ENCODE assay signal across 20 cellular contexts in the genomic region with DNA sequence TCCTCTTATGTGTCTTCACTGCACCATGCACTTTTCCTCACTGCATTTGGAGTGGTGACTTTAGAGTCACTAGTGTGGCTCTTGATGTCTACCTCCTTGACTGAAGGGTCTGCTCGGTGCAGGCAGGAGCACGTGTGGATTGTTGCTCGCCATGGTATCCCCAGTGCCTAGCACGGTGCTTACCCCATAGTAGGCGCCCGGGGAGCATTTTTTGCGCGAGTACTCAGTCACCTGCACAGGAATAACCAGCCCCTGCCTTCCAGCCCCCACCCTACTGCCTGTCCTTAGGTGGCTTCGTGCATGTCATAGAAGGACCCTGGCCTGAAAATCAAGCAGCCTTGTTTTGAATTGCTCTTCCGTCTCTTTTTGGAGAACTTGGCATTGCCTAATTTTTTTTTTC. TPM values are rescaled to one million over a fixed set of nuclear protein-coding genes. Genes with fewer than 3 reads are reported as not detected.
DNase-seq lines count a peak whose midpoint lies in the region; ATAC-seq and TF ChIP-seq lines count a peak whose summit lies in the region.
"Had no signal": no experiment of that assay in that cellular context is flagged by ENCODE, and none has a peak within 500 bp of the region (broad histone marks: within the 10 kb centered on the region; RNA-seq: fewer than 3 reads in every experiment).

No MANE protein-coding gene starts in this region.

- POLR2A ChIA-PET in CD8-positive, alpha-beta T cell (lab: Charles Lee), result interaction anchor here (1.7 kb wide), 1 partner anchor 96 kb away, joined by 5 read pairs; no protein-coding TSS in a partner anchor
- POLR2A ChIA-PET in activated CD4-positive, alpha-beta memory T cell treated with anti-CD3 and anti-CD28 coated beads for 36 hours (lab: Charles Lee), result interaction anchor here (2.0 kb wide), 1 partner anchor 95 kb away, joined by 5 read pairs; the partner anchor contains the start of gene HS3ST3B1
- POLR2A ChIA-PET in naive thymus-derived CD4-positive, alpha-beta T cell (lab: Charles Lee), result interaction anchor here (0.6 to 4.8 kb wide), 4 partner anchors 8 to 97 kb away, joined by 3 to 41 read pairs (median 4); partner anchors contain the start of gene HS3ST3B1

- H3K79me1 ChIP-seq in neuronal stem cell (ENCODE audit: low read depth, low read length), result no peaks in the 10 kb centered on the region

- DNase-seq in activated T-cell treated with anti-CD3 and anti-CD28 coated beads, Interleukin-2, amount 50 U/mL, for 72 hours, result no peak
- DNase-seq in activated T-cell treated with anti-CD3 and anti-CD28 coated beads for 4 hours (no peak), MM.1S (no peak), neuronal stem cell (ENCODE audit: low spot score) (no peak)
- DNase-seq in CD8-positive, alpha-beta T cell, result no peak
- no peak for DNase-seq in activated CD4-positive, alpha-beta memory T cell treated with anti-CD3 and anti-CD28 coated beads for 36 hours
- no peak for DNase-seq in naive thymus-derived CD4-positive, alpha-beta T cell
- DNase-seq: cortex of kidney, DMS79, hippocampal formation, islet precursor cell, Karpas-422 had no signal

- H3K36me3 ChIP-seq in CD8-positive, alpha-beta T cell (ENCODE audit: insufficient read depth, low read length), result peaks cover 4% of the 10 kb centered on the region
- H3K36me3 ChIP-seq in naive thymus-derived CD4-positive, alpha-beta T cell (ENCODE audit: control insufficient read depth in 2 of 3, insufficient read depth in 3 of 3, low read length in 3 of 3), result peaks cover 0 to 19% (median 0%) of the 10 kb centered on the region in 3 experiments
- H3K36me3 ChIP-seq in MM.1S (replicated peaks; ENCODE audit: insufficient read depth, low read length), result no peaks in the 10 kb centered on the region
- H3K36me3 ChIP-seq in neuronal stem cell (replicated peaks in 1 of 2; ENCODE audit: control insufficient read depth in 2 of 2, insufficient read depth in 2 of 2, low read length in 2 of 2), result peaks cover 6 to 28% of the 10 kb centered on the region in 2 donors

- H3K9me3 Mint-ChIP-seq in activated T-cell treated with anti-CD3 and anti-CD28 coated beads, Interleukin-2, amount 50 U/mL, for 72 hours, result no peaks in the 10 kb centered on the region
- no peaks in the 10 kb centered on the region for H3K9me3 Mint-ChIP-seq in CD8-positive, alpha-beta T cell
- H3K9me3 Mint-ChIP-seq in activated CD4-positive, alpha-beta memory T cell treated with anti-CD3 and anti-CD28 coated beads for 36 hours, result no peaks in the 10 kb centered on the region
- H3K9me3 Mint-ChIP-seq in naive thymus-derived CD4-positive, alpha-beta T cell, result peaks cover 0 to 2% (median 0%) of the 10 kb centered on the region in 11 donors
- H3K9me3 Mint-ChIP-seq: memory B cell, nephron had no signal

- H3K4me2 ChIP-seq in MM.1S (ENCODE audit: low read depth, low read length), result no peak overlapping the region
- no peak overlapping the region for H3K4me2 ChIP-seq in neuronal stem cell (ENCODE audit: insufficient read depth, low read length, poor library complexity, severe bottlenecking)

- CTCF ChIA-PET in CD8-positive, alpha-beta T cell (lab: Charles Lee), result no interaction called here
- CTCF ChIA-PET in activated CD4-positive, alpha-beta memory T cell treated with anti-CD3 and anti-CD28 coated beads for 36 hours (lab: Charles Lee), result interaction anchor here (0.6 to 1.3 kb wide), 5 partner anchors 86 to 132 kb away, joined by 3 read pairs; partner anchors contain the start of gene HS3ST3B1
- CTCF ChIA-PET in naive thymus-derived CD4-positive, alpha-beta T cell (lab: Charles Lee), result no interaction called here

- H3K18ac ChIP-seq in neuronal stem cell (ENCODE audit: low read length), result no peak overlapping the region

- H2AFZ ChIP-seq in MM.1S (ENCODE audit: low read length) (no peak overlapping the region), neuronal stem cell (ENCODE audit: low read length) (no peak overlapping the region)

- no peak for ATAC-seq in activated T-cell treated with anti-CD3 and anti-CD28 coated beads, Interleukin-2, amount 50 U/mL, for 72 hours (replicated peaks in 1 of 2)
- no peak for ATAC-seq in CD8-positive, alpha-beta T cell
- no peak for ATAC-seq in naive thymus-derived CD4-positive, alpha-beta T cell
- ATAC-seq in HG03108 (IDR thresholded peaks at IDR 0.05; ENCODE audit: unreplicated experiment), result no peak

- peak overlapping the region; percentile 78 to 85 for H3K4me3 Mint-ChIP-seq in activated T-cell treated with anti-CD3 and anti-CD28 coated beads, Interleukin-2, amount 50 U/mL, for 72 hours
- H3K4me3 Mint-ChIP-seq in CD8-positive, alpha-beta T cell, result peak overlapping the region; percentile 52
- H3K4me3 Mint-ChIP-seq in activated CD4-positive, alpha-beta memory T cell treated with anti-CD3 and anti-CD28 coated beads for 36 hours, result peak overlapping the region; percentile 50
- H3K4me3 Mint-ChIP-seq in naive thymus-derived CD4-positive, alpha-beta T cell, result peak overlapping the region; percentile 29 to 72 (median 64)
- H3K4me3 Mint-ChIP-seq: memory B cell, nephron had no signal

- H3K23ac ChIP-seq in neuronal stem cell (ENCODE audit: low read depth, low read length, poor library complexity), result no peak overlapping the region

- peaks cover 87% of the 10 kb centered on the region for H3K4me1 Mint-ChIP-seq in activated T-cell treated with anti-CD3 and anti-CD28 coated beads, Interleukin-2, amount 50 U/mL, for 72 hours (ENCODE audit: low read depth)
- peaks cover 68% of the 10 kb centered on the region for H3K4me1 Mint-ChIP-seq in CD8-positive, alpha-beta T cell (ENCODE audit: low read depth)
- H3K4me1 Mint-ChIP-seq in activated CD4-positive, alpha-beta memory T cell treated with anti-CD3 and anti-CD28 coated beads for 36 hours (ENCODE audit: low read depth), result peaks cover 72% of the 10 kb centered on the region
- H3K4me1 Mint-ChIP-seq in naive thymus-derived CD4-positive, alpha-beta T cell, result peaks cover 60 to 82% (median 69%) of the 10 kb centered on the region in 7 donors
- H3K4me1 Mint-ChIP-seq: memory B cell had no signal

- H3K27me3 ChIP-seq in CD8-positive, alpha-beta T cell (ENCODE audit: insufficient read depth, low read length), result no peaks in the 10 kb centered on the region
- no peaks in the 10 kb centered on the region for H3K27me3 ChIP-seq in naive thymus-derived CD4-positive, alpha-beta T cell (ENCODE audit: control insufficient read depth in 2 of 2, insufficient read depth in 2 of 2, low read length in 2 of 2)
- H3K27me3 ChIP-seq in MM.1S (replicated peaks; ENCODE audit: insufficient read depth, low read length), result no peaks in the 10 kb centered on the region
- no peaks in the 10 kb centered on the region for H3K27me3 ChIP-seq in neuronal stem cell (ENCODE audit: control insufficient read depth in 3 of 3, insufficient read depth in 3 of 3, low read depth in 1 of 3, low read length in 3 of 3)
- H3K27me3 ChIP-seq: spleen had no signal

- no peak overlapping the region for H3K14ac ChIP-seq in neuronal stem cell (ENCODE audit: low read length)

- H3K9ac ChIP-seq in MM.1S (ENCODE audit: low read length), result no peak overlapping the region
- no peak overlapping the region for H3K9ac ChIP-seq in neuronal stem cell (ENCODE audit: low read depth, low read length, poor library complexity)

- no peak for TF ChIP-seq CTCF in CD8-positive, alpha-beta T cell (IDR thresholded peaks at IDR 0.05)
- TF ChIP-seq CTCF in MM.1S (IDR thresholded peaks at IDR 0.05; ENCODE audit: low read length), result no peak

- no peak overlapping the region for H2AK5ac ChIP-seq in neuronal stem cell (ENCODE audit: low read depth, low read length)

- intact Hi-C loops in CD8-positive, alpha-beta T cell (cut with DNase I, micrococcal nuclease), result loop anchor here in 1 of 2 experiments (10.0 kb wide), 1 partner anchor 51 kb away; no protein-coding TSS in a partner anchor
- intact Hi-C loops in activated CD4-positive, alpha-beta memory T cell treated with anti-CD3 and anti-CD28 coated beads for 36 hours (cut with micrococcal nuclease), result loop anchor here (1.0 to 10.0 kb wide), 2 partner anchors 8 to 219 kb away; no protein-coding TSS in a partner anchor
- intact Hi-C loops in naive thymus-derived CD4-positive, alpha-beta T cell (cut with micrococcal nuclease), result loop anchor here in 1 of 2 donors (10.0 kb wide), 2 partner anchors 51 to 611 kb away; no protein-coding TSS in a partner anchor

- no peak overlapping the region for H4K8ac ChIP-seq in neuronal stem cell (ENCODE audit: low read depth, low read length)

- H4K91ac ChIP-seq in neuronal stem cell (ENCODE audit: low read depth, low read length, poor library complexity), result no peak overlapping the region

- H3K4me3 ChIP-seq in CD8-positive, alpha-beta T cell (ENCODE audit: low read depth, low read length), result no peak overlapping the region
- no peak overlapping the region for H3K4me3 ChIP-seq in naive thymus-derived CD4-positive, alpha-beta T cell (ENCODE audit: low read length)
- no peak overlapping the region for H3K4me3 ChIP-seq in MM.1S (ENCODE audit: low read length)
- no peak overlapping the region for H3K4me3 ChIP-seq in neuronal stem cell (ENCODE audit: low read length in 2 of 2)
- H3K4me3 ChIP-seq: spleen had no signal

- no peaks in the 10 kb centered on the region for H3K9me3 ChIP-seq in CD8-positive, alpha-beta T cell (ENCODE audit: low read length)
- H3K9me3 ChIP-seq in naive thymus-derived CD4-positive, alpha-beta T cell (ENCODE audit: control insufficient read depth in 2 of 3, low read length in 3 of 3), result no peaks in the 10 kb centered on the region
- H3K9me3 ChIP-seq in MM.1S (replicated peaks; ENCODE audit: insufficient read depth, low read length) (no peaks in the 10 kb centered on the region), neuronal stem cell (replicated peaks in 1 of 2; ENCODE audit: control insufficient read depth in 2 of 2, insufficient read depth in 1 of 2, low read depth in 1 of 2, low read length in 2 of 2) (no peaks in the 10 kb centered on the region)
- H3K9me3 ChIP-seq: spleen had no signal

- no peak overlapping the region for H2BK120ac ChIP-seq in neuronal stem cell (ENCODE audit: low read depth, low read length)

- no peaks in the 10 kb centered on the region for H3K27me3 Mint-ChIP-seq in activated T-cell treated with anti-CD3 and anti-CD28 coated beads, Interleukin-2, amount 50 U/mL, for 72 hours (ENCODE audit: low read depth)
- H3K27me3 Mint-ChIP-seq in CD8-positive, alpha-beta T cell (ENCODE audit: low read depth), result no peaks in the 10 kb centered on the region
- H3K27me3 Mint-ChIP-seq in activated CD4-positive, alpha-beta memory T cell treated with anti-CD3 and anti-CD28 coated beads for 36 hours, result no peaks in the 10 kb centered on the region
- H3K27me3 Mint-ChIP-seq in naive thymus-derived CD4-positive, alpha-beta T cell, result no peaks in the 10 kb centered on the region
- H3K27me3 Mint-ChIP-seq: memory B cell had no signal

- no peaks in the 10 kb centered on the region for H3F3A ChIP-seq in MM.1S (ENCODE audit: insufficient read depth, low read length)

- H3K27ac Mint-ChIP-seq in activated T-cell treated with anti-CD3 and anti-CD28 coated beads, Interleukin-2, amount 50 U/mL, for 72 hours, result peak overlapping the region; percentile 21
- H3K27ac Mint-ChIP-seq in CD8-positive, alpha-beta T cell, result peak overlapping the region; percentile 86
- peak overlapping the region; percentile 86 for H3K27ac Mint-ChIP-seq in activated CD4-positive, alpha-beta memory T cell treated with anti-CD3 and anti-CD28 coated beads for 36 hours
- H3K27ac Mint-ChIP-seq in naive thymus-derived CD4-positive, alpha-beta T cell, result peak overlapping the region; percentile 86 to 96 (median 94)
- H3K27ac Mint-ChIP-seq: memory B cell, nephron had no signal

- no peak overlapping the region for H2BK5ac ChIP-seq in neuronal stem cell (ENCODE audit: low read length)

- no peaks in the 10 kb centered on the region for H3K79me2 ChIP-seq in MM.1S (ENCODE audit: low read length)

- H3K36me3 Mint-ChIP-seq in activated T-cell treated with anti-CD3 and anti-CD28 coated beads, Interleukin-2, amount 50 U/mL, for 72 hours (ENCODE audit: insufficient read depth in 2 of 2), result peaks cover 8 to 10% of the 10 kb centered on the region in 2 donors
- H3K36me3 Mint-ChIP-seq in CD8-positive, alpha-beta T cell, result peaks cover 29% of the 10 kb centered on the region
- H3K36me3 Mint-ChIP-seq in activated CD4-positive, alpha-beta memory T cell treated with anti-CD3 and anti-CD28 coated beads for 36 hours, result peaks cover 35% of the 10 kb centered on the region
- H3K36me3 Mint-ChIP-seq in naive thymus-derived CD4-positive, alpha-beta T cell, result peaks cover 11 to 43% (median 14%) of the 10 kb centered on the region in 5 donors

- WGBS in neuronal stem cell (ENCODE audit: extremely low coverage in 2 of 2, insufficient read length in 2 of 2, insufficient replicate concordance in 1 of 2), 2 donors, result no CpG with 5 or more reads among the region's 10 CpGs

- no peak overlapping the region for H2BK15ac ChIP-seq in neuronal stem cell (ENCODE audit: low read length)

- H2BK12ac ChIP-seq in neuronal stem cell (ENCODE audit: low read length), result no peak overlapping the region

- H3K4me1 ChIP-seq in CD8-positive, alpha-beta T cell (ENCODE audit: insufficient read depth, low read length), result peaks cover 65% of the 10 kb centered on the region
- peaks cover 60 to 61% of the 10 kb centered on the region in 2 donors for H3K4me1 ChIP-seq in naive thymus-derived CD4-positive, alpha-beta T cell (ENCODE audit: control insufficient read depth in 2 of 2, insufficient read depth in 2 of 2, low read length in 2 of 2)
- H3K4me1 ChIP-seq in MM.1S (ENCODE audit: low read length), result no peaks in the 10 kb centered on the region
- H3K4me1 ChIP-seq in neuronal stem cell (ENCODE audit: control insufficient read depth in 2 of 2, insufficient read depth in 1 of 2, low read depth in 1 of 2, low read length in 2 of 2), result peaks cover 0 to 2% of the 10 kb centered on the region in 2 donors

- no peak overlapping the region for H3K4ac ChIP-seq in neuronal stem cell (ENCODE audit: low read length)

- no peaks in the 10 kb centered on the region for H3K9me2 ChIP-seq in MM.1S (replicated peaks; ENCODE audit: insufficient read depth, low read length)

- no peak overlapping the region for H3K27ac ChIP-seq in CD8-positive, alpha-beta T cell (ENCODE audit: low read depth, low read length)
- H3K27ac ChIP-seq in naive thymus-derived CD4-positive, alpha-beta T cell (ENCODE audit: low read depth, low read length), result no peak overlapping the region
- H3K27ac ChIP-seq in MM.1S (ENCODE audit: low read length) (no peak overlapping the region), neuronal stem cell (replicated peaks; ENCODE audit: low read length) (no peak overlapping the region)

- H4K20me1 ChIP-seq in MM.1S (ENCODE audit: insufficient read depth, low read length), result no peaks in the 10 kb centered on the region

RNA-seq across cellular contexts. Expression of gene CDRT15, which starts 31.3 kb away (rescaled TPM):
- total RNA-seq in activated T-cell treated with anti-CD3 and anti-CD28 coated beads, Interleukin-2, amount 50 U/mL, for 72 hours, result not detected
- total RNA-seq in CD8-positive, alpha-beta T cell, result not detected
- total RNA-seq in activated CD4-positive, alpha-beta memory T cell treated with anti-CD3 and anti-CD28 coated beads for 36 hours, result not detected
- total RNA-seq in naive thymus-derived CD4-positive, alpha-beta T cell, result not detected
- polyA plus RNA-seq in naive thymus-derived CD4-positive, alpha-beta T cell, result under 1 TPM in 1 of 2 donors, not detected in 1; 0.98 TPM
- not detected for polyA plus RNA-seq in neuronal stem cell (2013, experiment 1 of 2)
- polyA plus RNA-seq in neuronal stem cell (2013, experiment 2 of 2), result not detected
- total RNA-seq: endothelial cell of umbilical vein, HT1080, posterior vena cava, spleen, temporal lobe had no signal
- polyA plus RNA-seq: endothelial cell of umbilical vein, spleen had no signal

Comparison
In these comparisons a context has a peak if more than half of its experiments do, and no peak if none do; other contexts are left out.
1. H3K27ac Mint-ChIP-seq: peak in every context shown above with its lines; median percentile 94 in naive thymus-derived CD4-positive, alpha-beta T cell; 86 in CD8-positive, alpha-beta T cell; 86 in activated CD4-positive, alpha-beta memory T cell treated with anti-CD3 and anti-CD28 coated beads for 36 hours; 21 in activated T-cell treated with anti-CD3 and anti-CD28 coated beads, Interleukin-2, amount 50 U/mL, for 72 hours.